ENCODE assay signal across 18 cellular contexts in the genomic region with DNA sequence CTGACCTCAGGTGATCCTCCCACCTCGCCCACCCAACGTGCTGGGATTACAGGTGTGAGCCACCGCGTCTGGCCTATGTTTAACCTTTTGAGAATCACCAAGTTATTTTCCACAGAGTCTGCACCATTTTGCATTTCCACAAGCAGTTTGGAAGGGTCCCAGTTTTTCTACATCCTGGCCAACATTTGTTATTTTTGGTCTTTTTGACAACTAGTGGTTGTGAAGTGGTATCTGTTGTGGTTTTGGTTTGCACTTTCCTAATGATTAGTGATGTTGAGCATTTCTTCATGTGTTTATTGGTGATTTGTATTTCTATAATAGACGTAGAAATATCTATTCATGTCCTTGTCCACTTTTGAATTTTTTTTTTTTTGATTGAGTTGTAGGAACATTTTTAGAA.
"Had no signal": no experiment of that assay in that cellular context is flagged by ENCODE, and none has a peak within 500 bp of the region (broad histone marks: within the 10 kb centered on the region; RNA-seq: fewer than 3 reads in every experiment).

No MANE protein-coding gene starts in this region.

- DNase-seq: activated CD4-positive, alpha-beta T cell treated with anti-CD3 and anti-CD28 coated beads, Interleukin-2, amount 50 U/mL, for 4 hours; activated naive CD4-positive, alpha-beta T cell; anterior cingulate cortex; cerebellar nuclear complex; effector CD4-positive, alpha-beta T cell; islet precursor cell; ovary; stimulated activated CD4-positive, alpha-beta T cell treated with anti-CD3 and anti-CD28 coated beads, Interleukin-4, amount 100 ng/mL, for 24 hours; SW 1271 had no signal

- H3K4me3 Mint-ChIP-seq: activated T-helper 1 cell treated with anti-CD3 and anti-CD28 coated beads, Interleukin-12 subunit alpha, Interleukin-12 subunit beta, Interleukin-2, Interleukin-4 antibody, amounts not matched to agents 30 ng/mL and 10 ng/mL and 1 ng/mL, durations not matched to agents 14 hours and 24 hours and 36 hours; mesothelial cell of epicardium; stimulated activated effector memory CD8-positive, alpha-beta T cell treated with anti-CD3 and anti-CD28 coated beads, Interleukin-12 subunit alpha, Interleukin-12 subunit beta, amount 100 ng/mL, for 72 hours had no signal

- FAIRE-seq: endothelial cell of umbilical vein had no signal

- H3K27ac Mint-ChIP-seq: activated T-helper 1 cell treated with anti-CD3 and anti-CD28 coated beads, Interleukin-12 subunit alpha, Interleukin-12 subunit beta, Interleukin-2, Interleukin-4 antibody, amounts not matched to agents 30 ng/mL and 10 ng/mL and 1 ng/mL, durations not matched to agents 14 hours and 24 hours and 36 hours; mesothelial cell of epicardium had no signal

- H2AFZ ChIP-seq: hepatocyte had no signal

- H3K9me3 Mint-ChIP-seq: activated T-helper 1 cell treated with anti-CD3 and anti-CD28 coated beads, Interleukin-12 subunit alpha, Interleukin-12 subunit beta, Interleukin-2, Interleukin-4 antibody, amounts not matched to agents 30 ng/mL and 10 ng/mL and 1 ng/mL, durations not matched to agents 14 hours and 24 hours and 36 hours; mesothelial cell of epicardium; stimulated activated effector memory CD8-positive, alpha-beta T cell treated with anti-CD3 and anti-CD28 coated beads, Interleukin-12 subunit alpha, Interleukin-12 subunit beta, amount 100 ng/mL, for 72 hours had no signal

- H3K4me1 ChIP-seq: breast epithelium had no signal

- H3K4me2 ChIP-seq: hepatocyte had no signal

- H3K9me3 ChIP-seq: breast epithelium, esophagus muscularis mucosa, ovary had no signal

- H3K36me3 ChIP-seq: breast epithelium, esophagus muscularis mucosa, ovary had no signal

- H3K27me3 ChIP-seq: breast epithelium, esophagus muscularis mucosa, hepatocyte, ovary had no signal

- H3K27ac ChIP-seq: breast epithelium, hepatocyte, ovary had no signal

- H3K4me3 ChIP-seq: breast epithelium, esophagus muscularis mucosa, hepatocyte, lung, ovary, smooth muscle cell had no signal
